13 cellular contexts compared by ENCODE assay signal in genomic region chr1:107449326-107449725, GRCh38.
DNase-seq lines count a peak whose midpoint lies in the region; ATAC-seq and TF ChIP-seq lines count a peak whose summit lies in the region.
"Had no signal": no experiment of that assay in that cellular context is flagged by ENCODE, and none has a peak within 500 bp of the region (broad histone marks: within the 10 kb centered on the region; RNA-seq: fewer than 3 reads in every experiment).

No MANE protein-coding gene starts in this region.

- H3K9me3 Mint-ChIP-seq in IgD-negative memory B cell (peaks cover 0 to 7% (median 4%) of the 10 kb centered on the region in 3 donors), activated B cell treated with CpG ODN at 0.5 μM for 24 hours (no peaks in the 10 kb centered on the region), naive B cell (no peaks in the 10 kb centered on the region)
- no peaks in the 10 kb centered on the region for H3K9me3 Mint-ChIP-seq in activated naive CD8-positive, alpha-beta T cell treated with anti-CD3 and anti-CD28 coated beads, Interleukin-2, amount 50 U/mL, for 24 hours

- H3K27me3 Mint-ChIP-seq in IgD-negative memory B cell (no peaks in the 10 kb centered on the region), activated B cell treated with CpG ODN at 0.5 μM for 24 hours (no peaks in the 10 kb centered on the region), naive B cell (no peaks in the 10 kb centered on the region)
- peaks cover 1% of the 10 kb centered on the region for H3K27me3 Mint-ChIP-seq in activated naive CD8-positive, alpha-beta T cell treated with anti-CD3 and anti-CD28 coated beads, Interleukin-2, amount 50 U/mL, for 24 hours

- DNase-seq in G401 (ENCODE audit: low spot score) (peak; percentile 92), activated B cell treated with CpG ODN at 0.5 μM for 24 hours (no peak), naive B cell (no peak)
- no peak for DNase-seq in stimulated activated naive CD8-positive, alpha-beta T cell treated with anti-CD3 and anti-CD28 coated beads, Interleukin-15, Interleukin-2, amounts not matched to agents 100 U/mL and 50 U/mL, for 24 hours
- no peak for DNase-seq in activated naive CD8-positive, alpha-beta T cell treated with anti-CD3 and anti-CD28 coated beads, Interleukin-2, amount 50 U/mL, for 24 hours
- DNase-seq: BE2C; CD4-positive, alpha-beta memory T cell; DND-41; GF-D8; GOT3; H9 had no signal

- CTCF ChIA-PET in activated B cell treated with CpG ODN at 0.5 μM for 24 hours (lab: Charles Lee), result interaction anchor here (1.7 kb wide), 1 partner anchor 9 kb away, joined by 3 read pairs; no protein-coding TSS in a partner anchor

- H3K4me1 Mint-ChIP-seq in IgD-negative memory B cell (peaks cover 42 to 63% (median 48%) of the 10 kb centered on the region in 3 donors), activated B cell treated with CpG ODN at 0.5 μM for 24 hours (peaks cover 77% of the 10 kb centered on the region), naive B cell (peaks cover 49 to 80% (median 67%) of the 10 kb centered on the region in 3 donors)
- H3K4me1 Mint-ChIP-seq in activated naive CD8-positive, alpha-beta T cell treated with anti-CD3 and anti-CD28 coated beads, Interleukin-2, amount 50 U/mL, for 24 hours, result peaks cover 10% of the 10 kb centered on the region
- H3K4me1 Mint-ChIP-seq: CD4-positive, alpha-beta memory T cell had no signal

- no peak for TF ChIP-seq CTCF in activated B cell treated with CpG ODN at 0.5 μM for 24 hours (IDR thresholded peaks at IDR 0.05)

- peak overlapping the region in 3 of 4 donors; percentile 39 to 73 (median 54) for H3K4me3 Mint-ChIP-seq in IgD-negative memory B cell
- peak overlapping the region; percentile 75 for H3K4me3 Mint-ChIP-seq in activated B cell treated with CpG ODN at 0.5 μM for 24 hours
- peak overlapping the region in 5 of 8 donors; percentile 17 to 89 (median 78) for H3K4me3 Mint-ChIP-seq in naive B cell
- no peak overlapping the region for H3K4me3 Mint-ChIP-seq in activated naive CD8-positive, alpha-beta T cell treated with anti-CD3 and anti-CD28 coated beads, Interleukin-2, amount 50 U/mL, for 24 hours
- H3K4me3 Mint-ChIP-seq: CD4-positive, alpha-beta memory T cell; H9 had no signal

- POLR2A ChIA-PET in activated B cell treated with CpG ODN at 0.5 μM for 24 hours (lab: Charles Lee), result interaction anchor here (0.6 to 1.9 kb wide), 4 partner anchors 10 to 1427 kb away, joined by 3 to 4 read pairs (median 3); partner anchors contain the start of genes GPSM2 and PRMT6

- H3K36me3 Mint-ChIP-seq in IgD-negative memory B cell, result peaks cover 4% of the 10 kb centered on the region
- H3K36me3 Mint-ChIP-seq in activated B cell treated with CpG ODN at 0.5 μM for 24 hours (ENCODE audit: low read depth), result no peaks in the 10 kb centered on the region
- no peaks in the 10 kb centered on the region for H3K36me3 Mint-ChIP-seq in naive B cell
- no peaks in the 10 kb centered on the region for H3K36me3 Mint-ChIP-seq in activated naive CD8-positive, alpha-beta T cell treated with anti-CD3 and anti-CD28 coated beads, Interleukin-2, amount 50 U/mL, for 24 hours (ENCODE audit: low read depth)
- H3K36me3 Mint-ChIP-seq: CD4-positive, alpha-beta memory T cell had no signal

- in situ Hi-C loops in G401 (cut with HindIII; ENCODE audit: low sequenced_read_pairs), result no loop called here

- no peak for ATAC-seq in activated B cell treated with CpG ODN at 0.5 μM for 24 hours (ENCODE audit: low read depth)
- ATAC-seq in naive B cell (ENCODE audit: low read depth in 2 of 2), result no peak
- ATAC-seq in stimulated activated naive CD8-positive, alpha-beta T cell treated with anti-CD3 and anti-CD28 coated beads, Interleukin-15, Interleukin-2, amounts not matched to agents 100 U/mL and 50 U/mL, for 24 hours, result no peak
- ATAC-seq in GM21786 (IDR thresholded peaks at IDR 0.05; ENCODE audit: unreplicated experiment), result no peak
- no peak for ATAC-seq in activated naive CD8-positive, alpha-beta T cell treated with anti-CD3 and anti-CD28 coated beads, Interleukin-2, amount 50 U/mL, for 24 hours

- H3K27ac Mint-ChIP-seq in IgD-negative memory B cell, result peak overlapping the region in 1 of 3 donors; percentile 91
- peak overlapping the region; percentile 97 for H3K27ac Mint-ChIP-seq in activated B cell treated with CpG ODN at 0.5 μM for 24 hours
- peak overlapping the region in 5 of 6 donors; percentile 59 to 95 (median 73) for H3K27ac Mint-ChIP-seq in naive B cell
- H3K27ac Mint-ChIP-seq in activated naive CD8-positive, alpha-beta T cell treated with anti-CD3 and anti-CD28 coated beads, Interleukin-2, amount 50 U/mL, for 24 hours, result no peak overlapping the region
- H3K27ac Mint-ChIP-seq: CD4-positive, alpha-beta memory T cell had no signal

- intact Hi-C loops in activated B cell treated with CpG ODN at 0.5 μM for 24 hours (cut with micrococcal nuclease), result no loop called here
